In genomic region chr11:35427158-35427557, GRCh38 we compare ENCODE assay signal across 1 cellular context.
TF ChIP-seq lines count a peak whose summit lies in the region.

No MANE protein-coding gene starts in this region.

TF ChIP-seq in GM23338, 12 proteins besides CTCF, POLR2A, EP300 and RAD21 (continued from another document):
- TF ChIP-seq ETS1 (IDR thresholded peaks at IDR 0.05) (no peak), EZH2phosphoT487 (IDR thresholded peaks at IDR 0.05; ENCODE audit: unreplicated experiment) (no peak), ZNF114 (CRISPR knock-in tag; IDR thresholded peaks at IDR 0.05) (no peak), NANOG (IDR thresholded peaks at IDR 0.05; ENCODE audit: borderline replicate concordance) (no peak), JUNB (IDR thresholded peaks at IDR 0.05; ENCODE audit: unreplicated experiment) (no peak), EZH2 (IDR thresholded peaks at IDR 0.05; ENCODE audit: low read depth, unreplicated experiment) (no peak)
- TF ChIP-seq, protein P1, sequence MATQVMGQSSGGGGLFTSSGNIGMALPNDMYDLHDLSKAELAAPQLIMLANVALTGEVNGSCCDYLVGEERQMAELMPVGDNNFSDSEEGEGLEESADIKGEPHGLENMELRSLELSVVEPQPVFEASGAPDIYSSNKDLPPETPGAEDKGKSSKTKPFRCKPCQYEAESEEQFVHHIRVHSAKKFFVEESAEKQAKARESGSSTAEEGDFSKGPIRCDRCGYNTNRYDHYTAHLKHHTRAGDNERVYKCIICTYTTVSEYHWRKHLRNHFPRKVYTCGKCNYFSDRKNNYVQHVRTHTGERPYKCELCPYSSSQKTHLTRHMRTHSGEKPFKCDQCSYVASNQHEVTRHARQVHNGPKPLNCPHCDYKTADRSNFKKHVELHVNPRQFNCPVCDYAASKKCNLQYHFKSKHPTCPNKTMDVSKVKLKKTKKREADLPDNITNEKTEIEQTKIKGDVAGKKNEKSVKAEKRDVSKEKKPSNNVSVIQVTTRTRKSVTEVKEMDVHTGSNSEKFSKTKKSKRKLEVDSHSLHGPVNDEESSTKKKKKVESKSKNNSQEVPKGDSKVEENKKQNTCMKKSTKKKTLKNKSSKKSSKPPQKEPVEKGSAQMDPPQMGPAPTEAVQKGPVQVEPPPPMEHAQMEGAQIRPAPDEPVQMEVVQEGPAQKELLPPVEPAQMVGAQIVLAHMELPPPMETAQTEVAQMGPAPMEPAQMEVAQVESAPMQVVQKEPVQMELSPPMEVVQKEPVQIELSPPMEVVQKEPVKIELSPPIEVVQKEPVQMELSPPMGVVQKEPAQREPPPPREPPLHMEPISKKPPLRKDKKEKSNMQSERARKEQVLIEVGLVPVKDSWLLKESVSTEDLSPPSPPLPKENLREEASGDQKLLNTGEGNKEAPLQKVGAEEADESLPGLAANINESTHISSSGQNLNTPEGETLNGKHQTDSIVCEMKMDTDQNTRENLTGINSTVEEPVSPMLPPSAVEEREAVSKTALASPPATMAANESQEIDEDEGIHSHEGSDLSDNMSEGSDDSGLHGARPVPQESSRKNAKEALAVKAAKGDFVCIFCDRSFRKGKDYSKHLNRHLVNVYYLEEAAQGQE (IDR thresholded peaks at IDR 0.05; ENCODE audit: unreplicated experiment): no peak
